Comparison of ENCODE assay signal across 9 cellular contexts in genomic region chr1:12601690-12602632, GRCh38. TPM values are rescaled to one million over a fixed set of nuclear protein-coding genes. Genes with fewer than 3 reads are reported as not detected.
A peak's percentile ranks its signal among the peaks of the same experiment; 100 is the strongest.
DNase-seq lines count a peak whose midpoint lies in the region; ATAC-seq and TF ChIP-seq lines count a peak whose summit lies in the region.
"Had no signal": no experiment of that assay in that cellular context is flagged by ENCODE, and none has a peak within 500 bp of the region (broad histone marks: within the 10 kb centered on the region; RNA-seq: fewer than 3 reads in every experiment).

No MANE protein-coding gene starts in this region.

- intact Hi-C loops in upper lobe of right lung (cut with DNase I): no loop called here

- peaks cover 3 to 6% of the 10 kb centered on the region in 2 donors for H3K36me3 Mint-ChIP-seq in activated T-cell treated with anti-CD3 and anti-CD28 coated beads, Interleukin-2, amount 50 U/mL, for 72 hours (ENCODE audit: insufficient read depth in 2 of 2)
- H3K36me3 Mint-ChIP-seq in activated T-helper 17 cell treated with anti-CD3 and anti-CD28 coated beads, Interleukin-2, amount 50 U/mL, for 72 hours (ENCODE audit: low read depth): peaks cover 31% of the 10 kb centered on the region

- no peak overlapping the region for H3K27ac ChIP-seq in upper lobe of right lung

- H3K4me3 ChIP-seq in upper lobe of right lung: no peak overlapping the region

- DNase-seq in activated T-cell treated with anti-CD3 and anti-CD28 coated beads, Interleukin-2, amount 50 U/mL, for 72 hours: peak; percentile 21 to 23
- no peak for DNase-seq in activated T-cell treated with anti-CD3 and anti-CD28 coated beads, Interleukin-2, amount 50 U/mL, for 1 hour
- DNase-seq in kidney tubule cell (ENCODE audit: low spot score) (peak; percentile 91), upper lobe of right lung (no peak), NCI-H2196 treated with DMSO at 0.1 percent for 48 hours (lab: John Stamatoyannopoulos, UW; ENCODE audit: unreplicated experiment) (no peak)
- DNase-seq in activated CD8-positive, alpha-beta memory T cell treated with anti-CD3 and anti-CD28 coated beads, Interleukin-2, amount 50 U/mL, for 4 hours: no peak

- H3K4me1 Mint-ChIP-seq in activated T-cell treated with anti-CD3 and anti-CD28 coated beads, Interleukin-2, amount 50 U/mL, for 72 hours (ENCODE audit: low read depth): peaks cover 69% of the 10 kb centered on the region
- H3K4me1 Mint-ChIP-seq in activated T-helper 17 cell treated with anti-CD3 and anti-CD28 coated beads, Interleukin-2, amount 50 U/mL, for 72 hours: peaks cover 22% of the 10 kb centered on the region

- H3K27me3 ChIP-seq in upper lobe of right lung: no peaks in the 10 kb centered on the region

- ATAC-seq in activated T-cell treated with anti-CD3 and anti-CD28 coated beads, Interleukin-2, amount 50 U/mL, for 72 hours (replicated peaks in 1 of 2): no peak
- peak; percentile 41 for ATAC-seq in activated T-helper 17 cell treated with anti-CD3 and anti-CD28 coated beads, Interleukin-2, amount 50 U/mL, for 72 hours (replicated peaks)
- ATAC-seq in upper lobe of right lung: peak; percentile 37
- no peak for ATAC-seq in GM18909 (IDR thresholded peaks at IDR 0.05; ENCODE audit: poor library complexity, unreplicated experiment)

- H3K4me3 Mint-ChIP-seq in activated T-cell treated with anti-CD3 and anti-CD28 coated beads, Interleukin-2, amount 50 U/mL, for 72 hours: no peak overlapping the region
- peak overlapping the region; percentile 37 for H3K4me3 Mint-ChIP-seq in activated T-helper 17 cell treated with anti-CD3 and anti-CD28 coated beads, Interleukin-2, amount 50 U/mL, for 72 hours

- peaks cover 78% of the 10 kb centered on the region for H3K4me1 ChIP-seq in upper lobe of right lung

- peaks cover 0 to 2% of the 10 kb centered on the region in 2 donors for H3K9me3 Mint-ChIP-seq in activated T-cell treated with anti-CD3 and anti-CD28 coated beads, Interleukin-2, amount 50 U/mL, for 72 hours
- H3K9me3 Mint-ChIP-seq in activated T-helper 17 cell treated with anti-CD3 and anti-CD28 coated beads, Interleukin-2, amount 50 U/mL, for 72 hours: no peaks in the 10 kb centered on the region

- no peaks in the 10 kb centered on the region for H3K27me3 Mint-ChIP-seq in activated T-cell treated with anti-CD3 and anti-CD28 coated beads, Interleukin-2, amount 50 U/mL, for 72 hours (ENCODE audit: low read depth)
- no peaks in the 10 kb centered on the region for H3K27me3 Mint-ChIP-seq in activated T-helper 17 cell treated with anti-CD3 and anti-CD28 coated beads, Interleukin-2, amount 50 U/mL, for 72 hours

- peaks cover 2% of the 10 kb centered on the region for H3K36me3 ChIP-seq in upper lobe of right lung

- no peak for TF ChIP-seq CTCF in upper lobe of right lung (IDR thresholded peaks at IDR 0.05)

- no peak overlapping the region for H3K27ac Mint-ChIP-seq in activated T-cell treated with anti-CD3 and anti-CD28 coated beads, Interleukin-2, amount 50 U/mL, for 72 hours
- H3K27ac Mint-ChIP-seq in activated T-helper 17 cell treated with anti-CD3 and anti-CD28 coated beads, Interleukin-2, amount 50 U/mL, for 72 hours: peak overlapping the region; percentile 30

- H3K9me3 ChIP-seq in upper lobe of right lung: no peaks in the 10 kb centered on the region

RNA-seq across cellular contexts. Expression of gene DHRS3, which starts 16.0 kb away (rescaled TPM):
- 10 to 100 TPM; 60.4 to 65.3 TPM for total RNA-seq in activated T-cell treated with anti-CD3 and anti-CD28 coated beads, Interleukin-2, amount 50 U/mL, for 72 hours
- 10 to 100 TPM; 15.9 to 97.8 TPM for total RNA-seq in activated T-helper 17 cell treated with anti-CD3 and anti-CD28 coated beads, Interleukin-2, amount 50 U/mL, for 72 hours
- 106 TPM for total RNA-seq in upper lobe of right lung

RNA-seq across cellular contexts. Expression of gene AADACL4, which starts 41.9 kb away (rescaled TPM):
- total RNA-seq in activated T-cell treated with anti-CD3 and anti-CD28 coated beads, Interleukin-2, amount 50 U/mL, for 72 hours: not detected
- not detected for total RNA-seq in activated T-helper 17 cell treated with anti-CD3 and anti-CD28 coated beads, Interleukin-2, amount 50 U/mL, for 72 hours
- total RNA-seq in upper lobe of right lung: not detected
- total RNA-seq: glomerular endothelial cell had no signal

Comparison
In these comparisons a context has a peak if more than half of its experiments do, and no peak if none do; other contexts are left out.
1. DNase-seq: peak in activated T-cell treated with anti-CD3 and anti-CD28 coated beads, Interleukin-2, amount 50 U/mL, for 72 hours (2 of 2) and kidney tubule cell (single experiment); none in activated T-cell treated with anti-CD3 and anti-CD28 coated beads, Interleukin-2, amount 50 U/mL, for 1 hour (single experiment), upper lobe of right lung (single experiment), NCI-H2196 treated with DMSO at 0.1 percent for 48 hours (single experiment) and activated CD8-positive, alpha-beta memory T cell treated with anti-CD3 and anti-CD28 coated beads, Interleukin-2, amount 50 U/mL, for 4 hours (single experiment).
2. ATAC-seq: peak in activated T-helper 17 cell treated with anti-CD3 and anti-CD28 coated beads, Interleukin-2, amount 50 U/mL, for 72 hours (single experiment) and upper lobe of right lung (single experiment); none in activated T-cell treated with anti-CD3 and anti-CD28 coated beads, Interleukin-2, amount 50 U/mL, for 72 hours (0 of 2) and GM18909 (single experiment).